Comparison of ENCODE assay signal across 7 cellular contexts in the genomic region with DNA sequence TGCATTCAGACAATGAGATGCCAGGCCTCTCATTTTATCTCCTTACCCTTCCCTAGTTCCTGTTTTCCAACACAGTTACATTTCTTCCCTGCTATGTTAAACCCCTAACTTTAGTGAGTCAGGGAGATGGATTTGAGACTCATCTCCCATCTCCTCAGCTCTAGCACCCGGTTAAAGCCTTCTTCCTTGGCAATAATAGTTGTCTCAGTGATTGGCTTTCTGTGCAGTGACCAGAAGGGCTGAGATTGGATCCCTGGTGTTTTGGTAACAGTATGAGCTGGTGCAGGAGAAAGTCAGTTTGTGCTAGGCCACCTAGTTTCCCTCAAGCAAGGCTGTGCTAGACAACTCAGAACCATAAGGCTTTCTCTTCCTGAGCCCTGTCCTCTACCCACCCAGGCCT.
"Had no signal": no experiment of that assay in that cellular context is flagged by ENCODE, and none has a peak within 500 bp of the region (broad histone marks: within the 10 kb centered on the region; RNA-seq: fewer than 3 reads in every experiment).

No MANE protein-coding gene starts in this region.

- H3K27ac Mint-ChIP-seq: IgD-negative memory B cell had no signal

- H3K4me2 ChIP-seq: KMS-11 had no signal

- H3K27me3 Mint-ChIP-seq: IgD-negative memory B cell had no signal

- DNase-seq: IMR-90, KBM-7, KG1 had no signal

- H3K4me3 Mint-ChIP-seq: IgD-negative memory B cell had no signal

- H3K9ac ChIP-seq: KMS-11 had no signal

- H3K36me3 Mint-ChIP-seq: IgD-negative memory B cell had no signal

- FAIRE-seq: HTR-8/SVneo had no signal

- H3K27ac ChIP-seq: HL-60, KMS-11 had no signal
